In genomic region chr13:40389081-40389641, GRCh38 we compare ENCODE assay signal across 8 cellular contexts.
DNase-seq lines count a peak whose midpoint lies in the region; ATAC-seq and TF ChIP-seq lines count a peak whose summit lies in the region.

No MANE protein-coding gene starts in this region.

- no peaks in the 10 kb centered on the region for H3K36me3 ChIP-seq in CD8-positive, alpha-beta T cell (ENCODE audit: insufficient read depth, low read length)
- no peaks in the 10 kb centered on the region for H3K36me3 ChIP-seq in BE2C

- H3K27ac Mint-ChIP-seq in CD8-positive, alpha-beta T cell, result peak overlapping the region; percentile 98

- H3K27me3 Mint-ChIP-seq in CD8-positive, alpha-beta T cell (ENCODE audit: low read depth), result no peaks in the 10 kb centered on the region

- no peaks in the 10 kb centered on the region for H3K27me3 ChIP-seq in CD8-positive, alpha-beta T cell (ENCODE audit: insufficient read depth, low read length)
- no peaks in the 10 kb centered on the region for H3K27me3 ChIP-seq in BE2C

- peak overlapping the region; percentile 88 for H3K4me3 Mint-ChIP-seq in CD8-positive, alpha-beta T cell

- no peak for TF ChIP-seq CTCF in CD8-positive, alpha-beta T cell (IDR thresholded peaks at IDR 0.05)
- no peak for TF ChIP-seq CTCF in NB4 (IDR thresholded peaks at IDR 0.05; ENCODE audit: low read depth, low read length)
- no peak for TF ChIP-seq CTCF in BE2C (IDR thresholded peaks at IDR 0.05; ENCODE audit: low read depth, low read length)

- peak overlapping the region; percentile 91 for H3K27ac ChIP-seq in CD8-positive, alpha-beta T cell (ENCODE audit: low read depth, low read length)
- H3K27ac ChIP-seq in caudate nucleus (ENCODE audit: low read depth, low read length), result peak overlapping the region; percentile 49

- peaks cover 69% of the 10 kb centered on the region for H3K4me1 Mint-ChIP-seq in CD8-positive, alpha-beta T cell (ENCODE audit: low read depth)

- no peaks in the 10 kb centered on the region for H3K9me3 ChIP-seq in CD8-positive, alpha-beta T cell (ENCODE audit: low read length)
- no peaks in the 10 kb centered on the region for H3K9me3 ChIP-seq in BE2C

- POLR2A ChIA-PET in CD8-positive, alpha-beta T cell (lab: Charles Lee), result interaction anchor here (0.6 to 2.5 kb wide), 14 partner anchors 9 to 276 kb away, joined by 3 to 22 read pairs (median 4); partner anchors contain the start of gene FOXO1

- H3K36me3 Mint-ChIP-seq in CD8-positive, alpha-beta T cell, result no peaks in the 10 kb centered on the region

- H3K4me1 ChIP-seq in CD8-positive, alpha-beta T cell (ENCODE audit: insufficient read depth, low read length), result peaks cover 29% of the 10 kb centered on the region
- H3K4me1 ChIP-seq in BE2C, result no peaks in the 10 kb centered on the region

- peaks cover 5% of the 10 kb centered on the region for H3K9me3 Mint-ChIP-seq in CD8-positive, alpha-beta T cell

- CTCF ChIA-PET in CD8-positive, alpha-beta T cell (lab: Charles Lee), result interaction anchor here (0.8 to 1.6 kb wide), 4 partner anchors 18 to 320 kb away, joined by 3 to 4 read pairs (median 4); no protein-coding TSS in a partner anchor

- peak; percentile 75 for ATAC-seq in CD8-positive, alpha-beta T cell
- ATAC-seq in GM21529 (IDR thresholded peaks at IDR 0.05; ENCODE audit: unreplicated experiment) (peak; percentile 50), SK-N-SH treated with all-trans-retinoic acid at 6 μM for 48 hours (no peak)

- intact Hi-C loops in CD8-positive, alpha-beta T cell (cut with DNase I, micrococcal nuclease), result loop anchor here (2.0 to 5.0 kb wide), 5 partner anchors 48 to 320 kb away; partner anchors contain the start of gene FOXO1 (in 1 of the 2)

- H3K4me3 ChIP-seq in CD8-positive, alpha-beta T cell (ENCODE audit: low read depth, low read length), result peak overlapping the region; percentile 48
- H3K4me3 ChIP-seq in NB4 (ENCODE audit: low read depth, low read length), result peak overlapping the region; percentile 61
- no peak overlapping the region for H3K4me3 ChIP-seq in BE2C (ENCODE audit: low read depth, low read length)

- DNase-seq in CD8-positive, alpha-beta T cell, result peak; percentile 8 to 70 (median 33)
- peak; percentile 66 for DNase-seq in NB4 (ENCODE audit: low read depth)
- DNase-seq in caudate nucleus (lab: John Stamatoyannopoulos, UW), result peak in 26 of 61 donors; percentile 21 to 76 (median 38)
- DNase-seq in stimulated activated CD8-positive, alpha-beta memory T cell treated with anti-CD3 and anti-CD28 coated beads, Interleukin-12 subunit alpha, Interleukin-12 subunit beta, amount 100 ng/mL, for 4 hours (ENCODE audit: low read depth), result peak; percentile 14
- DNase-seq in NCI-H128 (lab: John Stamatoyannopoulos, UW; ENCODE audit: unreplicated experiment), result no peak
- no peak for DNase-seq in BE2C

- no peak for TF ChIP-seq POLR2A in NB4 (IDR thresholded peaks at IDR 0.05; ENCODE audit: extremely low read depth, insufficient read length)

TF ChIP-seq in SK-N-SH treated with all-trans-retinoic acid at 6 μM for 48 hours, 23 proteins besides CTCF, POLR2A, EP300 and RAD21:
- TF ChIP-seq ZC3H10 (CRISPR knock-in tag; IDR thresholded peaks at IDR 0.05), result no peak

Comparison
In these comparisons a context has a peak if more than half of its experiments do, and no peak if none do; other contexts are left out.
1. DNase-seq: peak in CD8-positive, alpha-beta T cell (7 of 7), NB4 (single experiment) and stimulated activated CD8-positive, alpha-beta memory T cell treated with anti-CD3 and anti-CD28 coated beads, Interleukin-12 subunit alpha, Interleukin-12 subunit beta, amount 100 ng/mL, for 4 hours (single experiment); none in NCI-H128 (single experiment) and BE2C (single experiment).